In genomic region chr22:46634011-46634699, GRCh38 we compare ENCODE assay signal across 19 cellular contexts. TPM values are rescaled to one million over a fixed set of nuclear protein-coding genes. Genes with fewer than 3 reads are reported as not detected.
DNase-seq lines count a peak whose midpoint lies in the region; ATAC-seq and TF ChIP-seq lines count a peak whose summit lies in the region.
"Had no signal": no experiment of that assay in that cellular context is flagged by ENCODE, and none has a peak within 500 bp of the region (broad histone marks: within the 10 kb centered on the region; RNA-seq: fewer than 3 reads in every experiment).

No MANE protein-coding gene starts in this region.

- H3K27ac Mint-ChIP-seq in mesothelial cell of epicardium = peak overlapping the region; percentile 95
- H3K27ac Mint-ChIP-seq: activated naive CD8-positive, alpha-beta T cell had no signal

- peak overlapping the region; percentile 20 for H3K4me3 Mint-ChIP-seq in mesothelial cell of epicardium
- H3K4me3 Mint-ChIP-seq: activated naive CD8-positive, alpha-beta T cell; immature natural killer cell; stimulated activated naive CD8-positive, alpha-beta T cell treated with anti-CD3 and anti-CD28 coated beads, Interleukin-15, amount 100 ng/mL, for 72 hours had no signal

- H3K36me3 ChIP-seq in right atrium auricular region (no peaks in the 10 kb centered on the region), colonic mucosa (peaks cover 5% of the 10 kb centered on the region)
- H3K36me3 ChIP-seq: vagina had no signal

- H3K36me3 Mint-ChIP-seq in mesothelial cell of epicardium = peaks cover 9% of the 10 kb centered on the region
- H3K36me3 Mint-ChIP-seq: activated naive CD8-positive, alpha-beta T cell had no signal

- no peak overlapping the region for H3K27ac ChIP-seq in right cardiac atrium (ENCODE audit: low read length)
- no peak overlapping the region for H3K27ac ChIP-seq in right atrium auricular region
- peak overlapping the region; percentile 42 for H3K27ac ChIP-seq in colonic mucosa
- H3K27ac ChIP-seq in caudate nucleus (ENCODE audit: low read depth, low read length) = no peak overlapping the region
- no peak overlapping the region for H3K27ac ChIP-seq in coronary artery
- H3K27ac ChIP-seq: vagina had no signal

- H3K9me3 Mint-ChIP-seq in mesothelial cell of epicardium = no peaks in the 10 kb centered on the region
- H3K9me3 Mint-ChIP-seq: immature natural killer cell; stimulated activated naive CD8-positive, alpha-beta T cell treated with anti-CD3 and anti-CD28 coated beads, Interleukin-15, amount 100 ng/mL, for 72 hours had no signal

- peaks cover under 1% of the 10 kb centered on the region for H3K4me1 ChIP-seq in right cardiac atrium (ENCODE audit: control insufficient read depth, insufficient read depth, low read length)
- H3K4me1 ChIP-seq in right atrium auricular region = peaks cover 0 to 41% of the 10 kb centered on the region in 2 donors
- H3K4me1 ChIP-seq in colonic mucosa = no peaks in the 10 kb centered on the region

- 86% methylated on average over 11 of the region's 11 CpGs for WGBS in right cardiac atrium

- no peaks in the 10 kb centered on the region for H3K27me3 ChIP-seq in right cardiac atrium (ENCODE audit: control insufficient read depth, insufficient read depth)
- no peaks in the 10 kb centered on the region for H3K27me3 ChIP-seq in right atrium auricular region
- H3K27me3 ChIP-seq in colonic mucosa = no peaks in the 10 kb centered on the region
- H3K27me3 ChIP-seq: vagina had no signal

- H3K27me3 Mint-ChIP-seq in mesothelial cell of epicardium (ENCODE audit: low read depth) = no peaks in the 10 kb centered on the region
- H3K27me3 Mint-ChIP-seq: activated naive CD8-positive, alpha-beta T cell; stimulated activated naive CD8-positive, alpha-beta T cell treated with anti-CD3 and anti-CD28 coated beads, Interleukin-15, amount 100 ng/mL, for 72 hours had no signal

- peak overlapping the region in 1 of 2 donors; percentile 1 for H3K9ac ChIP-seq in colonic mucosa (ENCODE audit: low read depth in 2 of 2, low read length in 2 of 2)

- ATAC-seq in right cardiac atrium (no peak), GM18867 (IDR thresholded peaks at IDR 0.05; ENCODE audit: unreplicated experiment) (no peak)
- ATAC-seq: stimulated activated naive CD8-positive, alpha-beta T cell treated with anti-CD3 and anti-CD28 coated beads, Interleukin-15, amount 100 ng/mL, for 72 hours had no signal

- TF ChIP-seq CTCF in right atrium auricular region (IDR thresholded peaks at IDR 0.05) (no peak), colonic mucosa (IDR thresholded peaks at IDR 0.05) (no peak), mesothelial cell of epicardium (IDR thresholded peaks at IDR 0.05; ENCODE audit: unreplicated experiment) (no peak), coronary artery (IDR thresholded peaks at IDR 0.05) (no peak)

- H3K4me1 Mint-ChIP-seq in mesothelial cell of epicardium = peaks cover 8% of the 10 kb centered on the region
- H3K4me1 Mint-ChIP-seq: stimulated activated naive CD8-positive, alpha-beta T cell treated with anti-CD3 and anti-CD28 coated beads, Interleukin-15, amount 100 ng/mL, for 72 hours had no signal

- H3K4me3 ChIP-seq in right cardiac atrium (ENCODE audit: low read length) (no peak overlapping the region), right atrium auricular region (no peak overlapping the region), colonic mucosa (no peak overlapping the region), coronary artery (no peak overlapping the region)
- H3K4me3 ChIP-seq: vagina had no signal

- H3K9me3 ChIP-seq in right cardiac atrium (ENCODE audit: control insufficient read depth, low read length) = no peaks in the 10 kb centered on the region
- no peaks in the 10 kb centered on the region for H3K9me3 ChIP-seq in right atrium auricular region
- no peaks in the 10 kb centered on the region for H3K9me3 ChIP-seq in colonic mucosa
- H3K9me3 ChIP-seq: vagina had no signal

- intact Hi-C loops in right cardiac atrium (cut with DNase I) (no loop called here), colonic mucosa (cut with DNase I) (no loop called here)

- DNase-seq in right cardiac atrium (peak in 2 of 3 donors; percentile 36 to 50), right atrium auricular region (ENCODE audit: low spot score) (no peak), colonic mucosa (no peak), mesothelial cell of epicardium (ENCODE audit: low spot score in 2 of 2, unreplicated experiment in 2 of 2) (no peak), caudate nucleus (lab: John Stamatoyannopoulos, UW) (no peak), coronary artery (ENCODE audit: low spot score) (no peak), activated gamma-delta T cell (lab: John Stamatoyannopoulos, UW) (no peak)
- DNase-seq: activated CD4-positive, CD25-positive, alpha-beta regulatory T cell treated with anti-CD3 and anti-CD28 coated beads, Interleukin-2, amount 50 U/mL, for 72 hours; cerebellar nuclear complex; DMS 273 treated with DMSO at 0.1 percent for 48 hours; immature natural killer cell; NCI-H1092 treated with DMSO at 0.1 percent for 48 hours; NCI-H2171; NK-92 treated with Interleukin-12 subunit alpha and Interleukin-12 subunit beta, amount 100 ng/mL, for 24 hours; stimulated activated CD4-positive, alpha-beta T cell treated with anti-CD3 and anti-CD28 coated beads, Interleukin-12 subunit alpha, Interleukin-12 subunit beta, amount 100 ng/mL, for 4 hours; stimulated activated naive CD8-positive, alpha-beta T cell treated with anti-CD3 and anti-CD28 coated beads, Interleukin-15, amount 100 ng/mL, for 72 hours had no signal

RNA-seq across cellular contexts. Expression of gene GRAMD4, which starts 14.0 kb away (rescaled TPM):
- 100 to 1,000 TPM in 1 of 4 donors, 10 to 100 TPM in 3; 74.3 to 106 (median 88.5) TPM for total RNA-seq in right cardiac atrium
- 31.6 TPM for polyA plus RNA-seq in right cardiac atrium
- total RNA-seq in right atrium auricular region = 10 to 100 TPM; 29.1 to 31.6 TPM
- total RNA-seq in colonic mucosa = 100 to 1,000 TPM; 118 to 141 TPM
- 58.3 to 63.0 TPM (median 60.5 TPM) in 3 replicates for total RNA-seq in mesothelial cell of epicardium

Comparison
In these comparisons a context has a peak if more than half of its experiments do, and no peak if none do; other contexts are left out.
1. DNase-seq: peak in right cardiac atrium (2 of 3); none in right atrium auricular region (single experiment), colonic mucosa (single experiment), mesothelial cell of epicardium (0 of 2), caudate nucleus (0 of 61), coronary artery (single experiment) and activated gamma-delta T cell (single experiment).